ENCODE assay signal across 7 cellular contexts in genomic region chr4:74189331-74190043, GRCh38. TPM values are rescaled to one million over a fixed set of nuclear protein-coding genes. Genes with fewer than 3 reads are reported as not detected.
DNase-seq lines count a peak whose midpoint lies in the region; ATAC-seq, FAIRE-seq and TF ChIP-seq lines count a peak whose summit lies in the region.

No MANE protein-coding gene starts in this region.

- no peak overlapping the region for H2BK12ac ChIP-seq in H9 (ENCODE audit: insufficient read length, low read depth, low read length)

- no peak overlapping the region for H2AFZ ChIP-seq in H9 (ENCODE audit: low read length)
- no peak overlapping the region for H2AFZ ChIP-seq in K562 (ENCODE audit: low read depth, low read length)

- WGBS in H9 (ENCODE audit: extremely low coverage, insufficient read length, low lambda C conversion rate), result no CpG with 5 or more reads among the region's 2 CpGs
- 33% methylated on average over 2 of the region's 2 CpGs for WGBS in K562 (ENCODE audit: insufficient coverage, low coverage, missing lambda C conversion rate)

- no peaks in the 10 kb centered on the region for H3K36me3 ChIP-seq in K562 (ENCODE audit: control insufficient read depth, insufficient read depth, low read length)

- H4K20me1 ChIP-seq in H9 (ENCODE audit: control insufficient read depth, insufficient read depth, insufficient read length) (no peaks in the 10 kb centered on the region), K562 (replicated peaks; ENCODE audit: control insufficient read depth, insufficient read depth, low read length) (no peaks in the 10 kb centered on the region)

- no peaks in the 10 kb centered on the region for H3K79me1 ChIP-seq in H9 (ENCODE audit: insufficient read depth, low read depth, low read length, poor library complexity, severe bottlenecking)

- H2BK20ac ChIP-seq in H9 (ENCODE audit: low read depth, low read length, poor library complexity, severe bottlenecking), result no peak overlapping the region

- no peak overlapping the region for H2BK5ac ChIP-seq in H9 (ENCODE audit: insufficient read length, low read length)

- H3K4me1 Mint-ChIP-seq in H9, result peaks cover 9 to 11% of the 10 kb centered on the region in 2 experiments

- no peaks in the 10 kb centered on the region for H3K36me3 Mint-ChIP-seq in H9 (ENCODE audit: insufficient read depth in 1 of 3, low read depth in 3 of 3)

- TF ChIP-seq EP300 in K562 (IDR thresholded peaks at IDR 0.05; ENCODE audit: low read length), result no peak

- in situ Hi-C loops in K562 (cut with MboI), result no loop called here

- H3K27ac Mint-ChIP-seq in H9, result no peak overlapping the region

- H3K23ac ChIP-seq in H9 (ENCODE audit: insufficient read length, low read depth, low read length), result no peak overlapping the region

- FAIRE-seq in K562 (lab: Jason Lieb, UNC), result peak; percentile 67

- peak; percentile 67 for ATAC-seq in K562
- no peak for ATAC-seq in HG03108 (IDR thresholded peaks at IDR 0.05; ENCODE audit: unreplicated experiment)
- no peak for ATAC-seq in GM21717 (IDR thresholded peaks at IDR 0.05; ENCODE audit: unreplicated experiment)

- H3K27me3 Mint-ChIP-seq in H9 (ENCODE audit: low read depth), result no peaks in the 10 kb centered on the region

- no peaks in the 10 kb centered on the region for H3K79me2 ChIP-seq in H9 (ENCODE audit: insufficient read depth, low read length)
- no peaks in the 10 kb centered on the region for H3K79me2 ChIP-seq in K562 (ENCODE audit: control insufficient read depth, insufficient read depth, low read length)

- no peak overlapping the region for H4K5ac ChIP-seq in H9 (ENCODE audit: insufficient read length, low read depth, low read length)

- no peak overlapping the region for H4K8ac ChIP-seq in H9 (replicated peaks; ENCODE audit: insufficient read length, low read depth, low read length)

- no peak overlapping the region for H3K4me3 ChIP-seq in K562

- H2BK15ac ChIP-seq in H9 (ENCODE audit: low read depth, low read length), result no peak overlapping the region

- no peaks in the 10 kb centered on the region for H3K23me2 ChIP-seq in H9 (ENCODE audit: insufficient read length, low read depth, low read length, poor library complexity, severe bottlenecking)

- H3K27ac ChIP-seq in H9 (ENCODE audit: insufficient read length, low read depth, low read length) (no peak overlapping the region), K562 (ENCODE audit: extremely low read depth, low read depth, low read length) (no peak overlapping the region)

- H3K56ac ChIP-seq in H9 (ENCODE audit: insufficient read length, low read depth, low read length), result no peak overlapping the region

- POLR2A ChIA-PET in K562 (lab: Yijun Ruan, JAX), result interaction anchor here (1.6 kb wide), 1 partner anchor 13 kb away, joined by 3 read pairs; no protein-coding TSS in a partner anchor

- peak; percentile 67 to 69 for TF ChIP-seq RAD21 in K562 (CRISPR knock-in tag; conservative IDR thresholded peaks at IDR 0.05 in 1 of 2, IDR thresholded peaks at IDR 0.05 in 1 of 2)

- H2BK120ac ChIP-seq in H9 (ENCODE audit: low read depth, low read length, poor library complexity, severe bottlenecking), result no peak overlapping the region

- H2AK5ac ChIP-seq in H9 (ENCODE audit: insufficient read length, low read length), result no peak overlapping the region

- H3K4me1 ChIP-seq in H9 (ENCODE audit: insufficient read depth, low read length) (no peaks in the 10 kb centered on the region), K562 (replicated peaks in 1 of 2; ENCODE audit: control insufficient read depth in 2 of 2, insufficient read depth in 2 of 2, low read length in 2 of 2) (no peaks in the 10 kb centered on the region)

- H3K9me3 ChIP-seq in H9 (ENCODE audit: control insufficient read depth, low read depth, low read length), result no peaks in the 10 kb centered on the region
- no peaks in the 10 kb centered on the region for H3K9me3 ChIP-seq in K562 (replicated peaks; ENCODE audit: control insufficient read depth, insufficient read depth, low read depth, low read length)

- H4K91ac ChIP-seq in H9 (ENCODE audit: insufficient read length, low read depth, low read length), result no peak overlapping the region

- DNase-seq in Daoy (ENCODE audit: low read depth), result peak; percentile 25
- no peak for DNase-seq in H9
- DNase-seq in NCI-H2171 treated with DMSO at 0.1 percent for 48 hours (lab: John Stamatoyannopoulos, UW), result peak; percentile 7
- DNase-seq in K562 (ENCODE audit: extremely low read depth in 1 of 4, low spot score in 3 of 4), result peak; percentile 33 to 70 (median 42)
- peak; percentile 79 for DNase-seq in kidney tubule cell (ENCODE audit: low spot score)

- H3K14ac ChIP-seq in H9 (ENCODE audit: insufficient read depth, low read length), result no peak overlapping the region

- H3K4me3 Mint-ChIP-seq in H9, result no peak overlapping the region

- TF ChIP-seq POLR2A in K562 (conservative IDR thresholded peaks at IDR 0.05), result no peak

- intact Hi-C loops in K562 (cut with micrococcal nuclease), result loop anchor here (1.0 to 5.0 kb wide), 6 partner anchors 39 to 482 kb away; no protein-coding TSS in a partner anchor

- no peaks in the 10 kb centered on the region for H3K9me1 ChIP-seq in K562 (ENCODE audit: control insufficient read depth, insufficient read depth, low read length)

- no peaks in the 10 kb centered on the region for H3K9me3 Mint-ChIP-seq in H9

- H3K9ac ChIP-seq in H9 (ENCODE audit: extremely low read depth, insufficient read length, low read length) (no peak overlapping the region), K562 (ENCODE audit: insufficient read depth in 1 of 2, low read depth in 2 of 2, low read length in 2 of 2) (no peak overlapping the region)

- H3K18ac ChIP-seq in H9 (ENCODE audit: insufficient read length, low read depth, low read length), result no peak overlapping the region

- CTCF ChIA-PET in K562 (lab: Yijun Ruan, JAX; ENCODE audit: low intra/inter-chr PET ratio), result interaction anchor here (0.6 to 3.7 kb wide), 10 partner anchors 10 to 1390 kb away, joined by 3 to 57 read pairs (median 3); partner anchors contain the start of gene EPGN

- TF ChIP-seq CTCF in H9 (conservative IDR thresholded peaks at IDR 0.05) (peak; percentile 77), K562 (IDR thresholded peaks at IDR 0.05 in 2 of 3, conservative IDR thresholded peaks at IDR 0.05 in 1 of 3; ENCODE audit: insufficient read depth in 2 of 3, low read depth in 1 of 3, low read length in 3 of 3) (peak; percentile 46 to 75 (median 55); a peak in 5 of 6 replicates)

- H3K27me3 ChIP-seq in H9 (ENCODE audit: insufficient read depth, low read length), result no peaks in the 10 kb centered on the region
- H3K27me3 ChIP-seq in K562 (ENCODE audit: control insufficient read depth in 2 of 2, insufficient read depth in 2 of 2, low read length in 2 of 2), result no peaks in the 10 kb centered on the region

- H3T11ph ChIP-seq in H9 (ENCODE audit: low read length), result no peak overlapping the region

- no peak overlapping the region for H3K4me2 ChIP-seq in H9 (ENCODE audit: insufficient read depth, insufficient read length, low read length)
- no peak overlapping the region for H3K4me2 ChIP-seq in K562 (ENCODE audit: insufficient read depth, low read length)

- BruUV-seq in K562 (replicated peaks; lab: Mats Ljungman, UMichigan), result no TSS peak

- H3K4ac ChIP-seq in H9 (ENCODE audit: low read depth, low read length), result no peak overlapping the region

TF ChIP-seq in K562, 482 proteins besides CTCF, POLR2A, EP300 and RAD21 (continues in another document):
- TF ChIP-seq C11orf30 (IDR thresholded peaks at IDR 0.05; ENCODE audit: low read depth) (peak; percentile 66; the same call in 1 of the 2 replicates), ILK (tag; IDR thresholded peaks at IDR 0.05; ENCODE audit: borderline replicate concordance, low read depth) (no peak), ARID2 (IDR thresholded peaks at IDR 0.05) (0 out of 2 replicates have a peak, but pooled peaks have one; percentile 15), SMC3 (conservative IDR thresholded peaks at IDR 0.05; ENCODE audit: insufficient read depth, low read depth, low read length) (peak; percentile 50; the same call in 1 of the 2 replicates), DPF2 (IDR thresholded peaks at IDR 0.05) (no peak), MAFG (tag; conservative IDR thresholded peaks at IDR 0.05) (peak; percentile 25; the same call in 1 of the 2 replicates), ZNF316 (IDR thresholded peaks at IDR 0.05) (peak; percentile 83), TSC22D4 (tag; IDR thresholded peaks at IDR 0.05) (no peak)

RNA-seq across cellular contexts. Expression of gene MTHFD2L, which starts 31.6 kb away (rescaled TPM):
- total RNA-seq in Daoy (2014; rRNA removed; shearing (Covaris generic)), result 7.9 and 16.3 TPM in 2 replicates
- total RNA-seq in H9 (2021) (10.0 and 11.6 TPM in 2 replicates), K562 (2014; rRNA removed) (26.7 and 38.1 TPM in 2 replicates), K562 (2014; rRNA removed; fragmentation: Illumina TruSeq; extraction: Trizol) (32.5 and 35.7 TPM in 2 replicates), K562 (2015; rRNA removed; fragmentation: Illumina TruSeq; extraction: Trizol) (24.0 and 26.6 TPM in 2 replicates), K562 (2021) (24.6 and 27.7 TPM in 2 replicates)
- total RNA-seq in K562 (2011; cell fraction: chromatin; rRNA removed; ENCODE audit: low replicate concordance), result 20.6 and 60.4 TPM in 2 replicates
- total RNA-seq in K562 (2011; cell fraction: nucleolus; rRNA removed), result 15.3 and 17.2 TPM in 2 replicates
- total RNA-seq in K562 (2011; cell fraction: nucleoplasm; rRNA removed), result 39.8 and 80.6 TPM in 2 replicates
- polyA plus RNA-seq in K562 (2011; rRNA removed) (26.3 and 39.0 TPM in 2 replicates), K562 (2014; fragmentation: Illumina TruSeq; extraction: Trizol) (19.1 and 19.7 TPM in 2 replicates), K562 (2014; fragmentation: Nextera tagmentation; extraction: Ambion mirVana) (10 to 100 TPM; 10.0 to 13.7 TPM), K562 (2014; rRNA removed) (26.0 and 29.8 TPM in 2 replicates)
- 6.3 and 12.8 TPM in 2 replicates for polyA plus RNA-seq in K562 (2011; cell fraction: cytosol; rRNA removed)
- 24.4 and 28.3 TPM in 2 replicates for polyA plus RNA-seq in K562 (2011; cell fraction: nucleus; rRNA removed)
- 19.8 and 20.1 TPM in 2 replicates for polyA plus RNA-seq in K562 (2012)
- polyA minus RNA-seq in K562 (2011; rRNA and poly(A)+ RNA removed), result 26.0 and 28.5 TPM in 2 replicates
- 8.8 and 9.2 TPM in 2 replicates for polyA minus RNA-seq in K562 (2011; cell fraction: cytosol; rRNA and poly(A)+ RNA removed)
- 47.9 and 57.3 TPM in 2 replicates for polyA minus RNA-seq in K562 (2011; cell fraction: nucleus; rRNA and poly(A)+ RNA removed)
